21 cellular contexts compared by ENCODE assay signal in the genomic region with DNA sequence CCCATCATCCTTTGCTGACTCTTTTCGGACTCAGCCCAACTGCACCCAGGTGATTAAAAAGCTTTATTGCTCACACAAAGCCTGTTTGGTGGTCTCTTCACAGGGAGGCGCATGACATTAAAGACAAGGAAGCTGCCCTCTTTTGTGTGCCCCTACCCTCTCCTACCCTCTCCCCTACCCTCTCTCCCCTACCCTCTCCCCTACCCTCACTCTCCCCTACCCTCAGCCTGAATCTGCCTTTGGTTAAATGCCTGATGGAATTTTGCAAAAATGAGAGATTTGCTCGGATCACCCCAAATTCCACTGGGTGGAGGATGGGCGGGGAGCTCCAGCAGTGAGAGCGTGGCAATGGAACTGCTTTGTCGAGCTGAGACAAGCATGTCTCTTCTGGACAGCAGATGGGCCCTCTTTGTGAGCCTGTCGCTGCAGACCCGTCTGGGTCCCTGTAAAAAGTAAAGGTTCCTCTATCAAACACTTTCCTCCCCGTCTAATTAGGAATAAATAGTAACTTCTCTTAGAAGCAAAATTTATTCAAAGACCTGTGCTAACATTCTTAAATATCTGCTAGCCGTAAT.
"Had no signal": no experiment of that assay in that cellular context is flagged by ENCODE, and none has a peak within 500 bp of the region (broad histone marks: within the 10 kb centered on the region; RNA-seq: fewer than 3 reads in every experiment).

No MANE protein-coding gene starts in this region.

- DNase-seq: activated CD4-positive, alpha-beta T cell treated with anti-CD3 and anti-CD28 coated beads for 48 hours; activated CD4-positive, alpha-beta T cell treated with anti-CD3 and anti-CD28 coated beads, Interleukin-2, amount 50 U/mL, for 48 hours; activated CD8-positive, alpha-beta memory T cell treated with anti-CD3 and anti-CD28 coated beads for 24 hours; activated effector memory CD4-positive, alpha-beta T cell treated with anti-CD3 and anti-CD28 coated beads, Interleukin-2, amount 50 U/mL, for 16 hours; activated naive CD4-positive, alpha-beta T cell treated with anti-CD3 and anti-CD28 coated beads for 36 hours; activated naive CD8-positive, alpha-beta T cell treated with anti-CD3 and anti-CD28 coated beads for 36 hours; adrenal gland; aorta; body of pancreas; effector memory CD4-positive, alpha-beta T cell; gastrocnemius medialis; hypothalamus; left cardiac atrium; naive thymus-derived CD4-positive, alpha-beta T cell; right cardiac atrium; stimulated activated CD4-positive, alpha-beta T cell treated with anti-CD3 and anti-CD28 coated beads, Interleukin-15, amount 100 ng/mL, for 24 hours; stimulated activated CD4-positive, alpha-beta T cell treated with anti-CD3 and anti-CD28 coated beads, Interleukin-2, amount 100 ng/mL, for 24 hours; stimulated activated naive CD4-positive, alpha-beta T cell had no signal

- H3K36me3 ChIP-seq: adrenal gland, gastrocnemius medialis, tibial nerve had no signal

- H3K4me1 ChIP-seq: adrenal gland, gastrocnemius medialis, tibial nerve had no signal

- H3K27ac Mint-ChIP-seq: activated naive CD4-positive, alpha-beta T cell treated with anti-CD3 and anti-CD28 coated beads for 36 hours; activated naive CD8-positive, alpha-beta T cell treated with anti-CD3 and anti-CD28 coated beads for 36 hours; mesothelial cell of epicardium had no signal

- H3K4me1 Mint-ChIP-seq: activated naive CD8-positive, alpha-beta T cell treated with anti-CD3 and anti-CD28 coated beads for 36 hours; mesothelial cell of epicardium had no signal

- H3K9me3 Mint-ChIP-seq: activated naive CD4-positive, alpha-beta T cell treated with anti-CD3 and anti-CD28 coated beads for 36 hours; activated naive CD8-positive, alpha-beta T cell treated with anti-CD3 and anti-CD28 coated beads for 36 hours; mesothelial cell of epicardium; naive thymus-derived CD4-positive, alpha-beta T cell had no signal

- H3K9me3 ChIP-seq: adrenal gland, body of pancreas, gastrocnemius medialis, tibial nerve had no signal

- H3K36me3 Mint-ChIP-seq: activated naive CD8-positive, alpha-beta T cell treated with anti-CD3 and anti-CD28 coated beads for 36 hours; mesothelial cell of epicardium; naive thymus-derived CD4-positive, alpha-beta T cell had no signal

- H3K27me3 ChIP-seq: adrenal gland, body of pancreas, gastrocnemius medialis had no signal

- H3K4me3 Mint-ChIP-seq: activated naive CD4-positive, alpha-beta T cell treated with anti-CD3 and anti-CD28 coated beads for 36 hours; activated naive CD8-positive, alpha-beta T cell treated with anti-CD3 and anti-CD28 coated beads for 36 hours; mesothelial cell of epicardium had no signal

- ATAC-seq: activated CD4-positive, CD25-positive, alpha-beta regulatory T cell treated with anti-CD3 and anti-CD28 coated beads, Interleukin-2, amount 50 U/mL, for 24 hours; body of pancreas; gastrocnemius medialis; left cardiac atrium; naive thymus-derived CD4-positive, alpha-beta T cell; right cardiac atrium had no signal

- H3K27ac ChIP-seq: adrenal gland, body of pancreas, gastrocnemius medialis, tibial nerve had no signal

- H3K27me3 Mint-ChIP-seq: activated naive CD8-positive, alpha-beta T cell treated with anti-CD3 and anti-CD28 coated beads for 36 hours had no signal

- H3K4me3 ChIP-seq: adrenal gland, body of pancreas, gastrocnemius medialis, tibial nerve had no signal
